ENCODE assay signal across 9 cellular contexts in the genomic region with DNA sequence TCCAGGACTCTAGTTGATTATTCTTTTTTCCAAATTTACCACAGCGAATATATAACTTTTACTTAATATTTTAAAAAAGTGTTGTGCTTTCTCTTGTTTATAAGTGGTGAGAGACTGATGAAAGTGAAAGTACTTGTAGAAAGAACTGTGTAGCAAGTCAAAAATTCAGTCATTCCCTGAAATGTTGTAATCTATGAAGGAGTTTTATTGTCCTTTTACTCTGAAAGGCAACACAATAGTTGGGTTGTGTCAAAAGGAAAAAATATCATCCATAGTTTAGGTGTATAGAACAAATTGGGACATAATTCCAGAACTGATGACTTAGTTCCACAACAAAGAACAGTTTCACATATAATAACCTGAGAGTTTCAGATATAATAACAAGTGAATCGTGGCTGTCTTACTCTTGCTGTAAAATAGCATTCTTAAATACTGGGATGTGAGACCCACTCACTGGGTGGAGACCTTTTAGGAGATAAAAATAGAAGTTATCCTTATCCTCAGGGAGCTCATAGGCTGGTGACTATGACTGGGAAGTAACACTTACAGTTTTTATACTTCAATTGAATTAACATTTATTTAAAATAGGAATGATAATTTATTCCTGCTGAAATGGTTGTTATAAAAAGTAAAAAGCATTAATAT. TPM values are rescaled to one million over a fixed set of nuclear protein-coding genes. Genes with fewer than 3 reads are reported as not detected.
DNase-seq lines count a peak whose midpoint lies in the region; ATAC-seq, FAIRE-seq and TF ChIP-seq lines count a peak whose summit lies in the region.
"Had no signal": no experiment of that assay in that cellular context is flagged by ENCODE, and none has a peak within 500 bp of the region (broad histone marks: within the 10 kb centered on the region; RNA-seq: fewer than 3 reads in every experiment).

No MANE protein-coding gene starts in this region.

- H3K9me1 ChIP-seq in endothelial cell of umbilical vein (replicated peaks; ENCODE audit: control insufficient read depth, extremely low read depth, insufficient read depth, low read length), result no peaks in the 10 kb centered on the region

- H3K4me1 ChIP-seq in Peyer's patch (peaks cover 0 to 14% (median 0%) of the 10 kb centered on the region in 4 donors), endothelial cell of umbilical vein (ENCODE audit: control insufficient read depth, extremely low read depth, insufficient read depth, low read length) (peaks cover 13% of the 10 kb centered on the region)

- dilution Hi-C loops in endothelial cell of umbilical vein (cut with MboI; ENCODE audit: extremely low pct_ligation_motif_present, low sequenced_read_pairs), result no loop called here

- intact Hi-C loops in endothelial cell of umbilical vein (cut with micrococcal nuclease), result loop anchor here (2.0 kb wide), 2 partner anchors 14 to 20 kb away; partner anchors contain the start of gene CYB5B

- H3K9me3 ChIP-seq in Peyer's patch, result no peaks in the 10 kb centered on the region
- no peaks in the 10 kb centered on the region for H3K9me3 ChIP-seq in endothelial cell of umbilical vein (replicated peaks; ENCODE audit: control insufficient read depth, insufficient read depth, low read length)

- CTCF ChIA-PET in BJ (lab: Yijun Ruan, JAX), result interaction anchor here (1.9 kb wide), 1 partner anchor 48 kb away, joined by 8 read pairs; no protein-coding TSS in a partner anchor
- CTCF ChIA-PET in endothelial cell of umbilical vein (lab: Charles Lee), result interaction anchor here (1.5 to 5.3 kb wide), 3 partner anchors 32 to 48 kb away, joined by 3 to 49 read pairs (median 5); no protein-coding TSS in a partner anchor

- no peaks in the 10 kb centered on the region for H4K20me1 ChIP-seq in endothelial cell of umbilical vein (replicated peaks; ENCODE audit: control insufficient read depth, extremely low read depth, insufficient read depth, low read length)

- peaks cover 36% of the 10 kb centered on the region for H3K36me3 Mint-ChIP-seq in nephron (ENCODE audit: low read depth)

- no peak for FAIRE-seq in endothelial cell of umbilical vein (lab: Jason Lieb, UNC)
- FAIRE-seq: TTC549 had no signal

- POLR2A ChIA-PET in BJ (lab: Charles Lee) (no interaction called here), endothelial cell of umbilical vein (lab: Charles Lee) (no interaction called here)

- H3K4me2 ChIP-seq in endothelial cell of umbilical vein (ENCODE audit: insufficient read depth, low read length), result peak overlapping the region; percentile 30

- peaks cover 43% of the 10 kb centered on the region for H3K4me1 Mint-ChIP-seq in nephron

- H3K9ac ChIP-seq in endothelial cell of umbilical vein (replicated peaks; ENCODE audit: extremely low read depth, insufficient read depth, low read length), result peak overlapping the region; percentile 10

- TF ChIP-seq POLR2A in Peyer's patch (IDR thresholded peaks at IDR 0.05) (no peak), endothelial cell of umbilical vein (IDR thresholded peaks at IDR 0.05; ENCODE audit: low read depth, low read length) (no peak)

- H3K27ac ChIP-seq in Peyer's patch, result peak overlapping the region; percentile 75 to 83 (median 78)
- H3K27ac ChIP-seq in endothelial cell of umbilical vein (ENCODE audit: insufficient read depth, low read depth, low read length), result no peak overlapping the region

- H3K4me3 Mint-ChIP-seq in nephron, result peak overlapping the region in 1 of 3 experiments; percentile 30

- TF ChIP-seq CTCF in BJ (IDR thresholded peaks at IDR 0.05; ENCODE audit: insufficient read depth, low read depth, low read length), result no peak
- TF ChIP-seq CTCF in Peyer's patch (IDR thresholded peaks at IDR 0.05), result no peak
- TF ChIP-seq CTCF in endothelial cell of umbilical vein (IDR thresholded peaks at IDR 0.05; ENCODE audit: extremely low read depth in 1 of 2, insufficient read depth in 1 of 2, low read depth in 1 of 2, low read length in 2 of 2), result no peak
- TF ChIP-seq CTCF in nephron (IDR thresholded peaks at IDR 0.05; ENCODE audit: unreplicated experiment in 3 of 3), result no peak

- H3K79me2 ChIP-seq in endothelial cell of umbilical vein (ENCODE audit: control insufficient read depth, insufficient read depth, low read length), result peaks cover 37% of the 10 kb centered on the region

- no peak for DNase-seq in BJ (ENCODE audit: low read depth)
- DNase-seq in Peyer's patch, result no peak
- DNase-seq in endothelial cell of umbilical vein (ENCODE audit: low read depth, low spot score), result peak; percentile 63
- DNase-seq in NCI-H2171 (lab: John Stamatoyannopoulos, UW), result no peak
- no peak for DNase-seq in DMS53 treated with DMSO at 0.1 percent for 48 hours (lab: John Stamatoyannopoulos, UW; ENCODE audit: unreplicated experiment)
- DNase-seq in 8988T, result no peak

- no peaks in the 10 kb centered on the region for H3K9me3 Mint-ChIP-seq in nephron

- H3K27me3 Mint-ChIP-seq in nephron (ENCODE audit: low read depth), result no peaks in the 10 kb centered on the region

- H3K4me3 ChIP-seq in BJ (ENCODE audit: low read depth, low read length) (peak overlapping the region; percentile 1), Peyer's patch (peak overlapping the region in 2 of 4 donors; percentile 1 to 8), endothelial cell of umbilical vein (replicated peaks in 1 of 3; ENCODE audit: insufficient read depth in 1 of 3, low read depth in 1 of 3, low read length in 3 of 3) (peak overlapping the region in 1 of 3 experiments; percentile 15)

- no peak overlapping the region for H2AFZ ChIP-seq in endothelial cell of umbilical vein (ENCODE audit: low read depth, low read length)

- ATAC-seq in HG03378 (IDR thresholded peaks at IDR 0.05; ENCODE audit: unreplicated experiment), result no peak

- H3K36me3 ChIP-seq in BJ (ENCODE audit: control insufficient read depth, insufficient read depth, low read length) (peaks cover 3% of the 10 kb centered on the region), Peyer's patch (peaks cover 0 to 24% (median 0%) of the 10 kb centered on the region in 3 donors), endothelial cell of umbilical vein (ENCODE audit: control insufficient read depth in 2 of 2, extremely low read depth in 1 of 2, insufficient read depth in 2 of 2, low read length in 2 of 2) (peaks cover 4 to 12% of the 10 kb centered on the region in 2 experiments)

- H3K27me3 ChIP-seq in BJ (ENCODE audit: control insufficient read depth, insufficient read depth, low read length) (no peaks in the 10 kb centered on the region), Peyer's patch (no peaks in the 10 kb centered on the region), endothelial cell of umbilical vein (ENCODE audit: control insufficient read depth in 2 of 2, insufficient read depth in 2 of 2, low read length in 2 of 2) (no peaks in the 10 kb centered on the region)

- BruUV-seq in endothelial cell of umbilical vein (replicated peaks; lab: Mats Ljungman, UMichigan), result no TSS peak

- peak overlapping the region; percentile 60 to 98 (median 96) for H3K27ac Mint-ChIP-seq in nephron

TF ChIP-seq in endothelial cell of umbilical vein, 7 proteins besides CTCF, POLR2A, EP300 and RAD21:
- TF ChIP-seq, protein P1, sequence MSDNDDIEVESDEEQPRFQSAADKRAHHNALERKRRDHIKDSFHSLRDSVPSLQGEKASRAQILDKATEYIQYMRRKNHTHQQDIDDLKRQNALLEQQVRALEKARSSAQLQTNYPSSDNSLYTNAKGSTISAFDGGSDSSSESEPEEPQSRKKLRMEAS (IDR thresholded peaks at IDR 0.05; ENCODE audit: insufficient read depth, insufficient read length), result no peak
- TF ChIP-seq GATA2 (IDR thresholded peaks at IDR 0.05; ENCODE audit: insufficient read depth, insufficient read length, low read depth, low read length), result no peak
- TF ChIP-seq POLR2AphosphoS5 (IDR thresholded peaks at IDR 0.05; ENCODE audit: insufficient read depth, low read depth, low read length), result no peak
- TF ChIP-seq MYC (IDR thresholded peaks at IDR 0.05; ENCODE audit: low read depth, low read length), result no peak
- no peak for TF ChIP-seq FOS (IDR thresholded peaks at IDR 0.05; ENCODE audit: borderline replicate concordance, insufficient read depth, low read length)
- no peak for TF ChIP-seq JUN (IDR thresholded peaks at IDR 0.05; ENCODE audit: borderline replicate concordance, insufficient read depth, insufficient read length, low read depth)
- TF ChIP-seq EZH2 (IDR thresholded peaks at IDR 0.05; ENCODE audit: borderline replicate concordance, low read depth, low read length, severe bottlenecking), result no peak
TF ChIP-seq in endothelial cell of umbilical vein: peak in this region for 0.

RNA-seq across cellular contexts. Expression of gene CYB5B, which starts 20.6 kb away (rescaled TPM):
- polyA plus RNA-seq in BJ (2011; rRNA removed) (134 and 196 TPM in 2 replicates), endothelial cell of umbilical vein (173 and 175 TPM in 2 replicates)
- 37.4 and 73.2 TPM in 2 replicates for polyA minus RNA-seq in BJ (2011; rRNA and poly(A)+ RNA removed)
- total RNA-seq in Peyer's patch (10 to 100 TPM; 62.7 to 95.7 (median 65.7) TPM), endothelial cell of umbilical vein (169 and 176 TPM in 2 replicates)
- polyA plus RNA-seq in endothelial cell of umbilical vein (2011; cell fraction: cytosol; rRNA removed), result 160 and 192 TPM in 2 replicates
- polyA plus RNA-seq in endothelial cell of umbilical vein (2011; cell fraction: nucleus; rRNA removed), result 92.2 and 94.9 TPM in 2 replicates
- 106 and 126 TPM in 2 replicates for polyA plus RNA-seq in endothelial cell of umbilical vein (2012)
- polyA minus RNA-seq in endothelial cell of umbilical vein, result 230 and 239 TPM in 2 replicates
- 45.1 TPM for polyA minus RNA-seq in endothelial cell of umbilical vein (2011; cell fraction: cytosol; rRNA and poly(A)+ RNA removed)
- 57.8 and 76.4 TPM in 2 replicates for polyA minus RNA-seq in endothelial cell of umbilical vein (2011; cell fraction: nucleus; rRNA and poly(A)+ RNA removed)

RNA-seq across cellular contexts. Expression of gene TERF2, which starts 59.2 kb away (rescaled TPM):
- polyA plus RNA-seq in BJ (2011; rRNA removed) (9.2 and 11.6 TPM in 2 replicates), endothelial cell of umbilical vein (11.9 and 13.9 TPM in 2 replicates)
- polyA minus RNA-seq in BJ (2011; rRNA and poly(A)+ RNA removed), result 11.7 and 14.4 TPM in 2 replicates
- total RNA-seq in Peyer's patch (10 to 100 TPM; 17.0 to 47.4 (median 28.5) TPM), endothelial cell of umbilical vein (32.8 and 36.0 TPM in 2 replicates)
- 16.0 and 16.3 TPM in 2 replicates for polyA plus RNA-seq in endothelial cell of umbilical vein (2011; cell fraction: cytosol; rRNA removed)
- 13.1 and 14.7 TPM in 2 replicates for polyA plus RNA-seq in endothelial cell of umbilical vein (2011; cell fraction: nucleus; rRNA removed)
- polyA plus RNA-seq in endothelial cell of umbilical vein (2012), result 21.7 and 28.4 TPM in 2 replicates
- 18.4 and 18.8 TPM in 2 replicates for polyA minus RNA-seq in endothelial cell of umbilical vein
- 26.8 TPM for polyA minus RNA-seq in endothelial cell of umbilical vein (2011; cell fraction: cytosol; rRNA and poly(A)+ RNA removed)
- polyA minus RNA-seq in endothelial cell of umbilical vein (2011; cell fraction: nucleus; rRNA and poly(A)+ RNA removed), result 10.0 and 14.1 TPM in 2 replicates
